2 cellular contexts compared by ENCODE assay signal in the genomic region with DNA sequence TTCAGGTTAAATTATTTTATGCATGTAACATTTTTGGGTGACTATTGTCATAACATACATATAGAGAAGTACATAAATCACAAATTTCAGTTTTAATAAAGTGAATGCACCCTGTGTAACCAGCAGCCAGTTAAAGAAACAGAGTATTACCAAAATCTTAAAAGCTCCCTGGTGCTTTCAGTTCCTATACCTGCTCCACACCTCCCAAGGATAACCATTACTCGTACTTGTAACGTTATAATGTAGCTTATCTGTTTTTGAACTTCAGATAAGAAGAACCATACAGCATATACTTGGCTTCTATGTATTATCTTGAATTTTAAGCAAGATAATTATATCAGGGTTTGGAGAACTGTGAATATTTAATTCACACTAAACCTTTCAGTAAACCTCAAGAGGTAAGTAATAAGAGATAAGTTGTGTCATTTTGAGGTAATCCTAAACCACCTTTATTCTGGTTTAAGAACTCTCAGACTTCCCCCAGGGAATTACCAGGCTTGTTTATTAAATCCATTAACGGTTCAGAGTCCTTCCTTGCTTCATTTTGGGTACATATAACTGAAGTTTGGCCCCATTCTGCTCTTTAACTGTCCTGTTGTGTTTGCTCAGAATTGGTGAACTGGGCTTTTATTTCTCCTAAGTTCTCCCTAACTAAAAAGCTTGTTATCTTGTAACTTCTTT.
TF ChIP-seq lines count a peak whose summit lies in the region.

No MANE protein-coding gene starts in this region.

TF ChIP-seq in A549, 52 proteins besides CTCF, POLR2A, EP300 and RAD21:
- TF ChIP-seq ZNF302 (CRISPR knock-in tag; IDR thresholded peaks at IDR 0.05), result no peak
- TF ChIP-seq ESRRA (IDR thresholded peaks at IDR 0.05; ENCODE audit: borderline replicate concordance, low read length), result no peak
- no peak for TF ChIP-seq KDM5A (IDR thresholded peaks at IDR 0.05)
- TF ChIP-seq RFX5 (IDR thresholded peaks at IDR 0.05), result no peak
- TF ChIP-seq EHMT2 (IDR thresholded peaks at IDR 0.05; ENCODE audit: low read depth), result no peak
- TF ChIP-seq, protein P1, sequence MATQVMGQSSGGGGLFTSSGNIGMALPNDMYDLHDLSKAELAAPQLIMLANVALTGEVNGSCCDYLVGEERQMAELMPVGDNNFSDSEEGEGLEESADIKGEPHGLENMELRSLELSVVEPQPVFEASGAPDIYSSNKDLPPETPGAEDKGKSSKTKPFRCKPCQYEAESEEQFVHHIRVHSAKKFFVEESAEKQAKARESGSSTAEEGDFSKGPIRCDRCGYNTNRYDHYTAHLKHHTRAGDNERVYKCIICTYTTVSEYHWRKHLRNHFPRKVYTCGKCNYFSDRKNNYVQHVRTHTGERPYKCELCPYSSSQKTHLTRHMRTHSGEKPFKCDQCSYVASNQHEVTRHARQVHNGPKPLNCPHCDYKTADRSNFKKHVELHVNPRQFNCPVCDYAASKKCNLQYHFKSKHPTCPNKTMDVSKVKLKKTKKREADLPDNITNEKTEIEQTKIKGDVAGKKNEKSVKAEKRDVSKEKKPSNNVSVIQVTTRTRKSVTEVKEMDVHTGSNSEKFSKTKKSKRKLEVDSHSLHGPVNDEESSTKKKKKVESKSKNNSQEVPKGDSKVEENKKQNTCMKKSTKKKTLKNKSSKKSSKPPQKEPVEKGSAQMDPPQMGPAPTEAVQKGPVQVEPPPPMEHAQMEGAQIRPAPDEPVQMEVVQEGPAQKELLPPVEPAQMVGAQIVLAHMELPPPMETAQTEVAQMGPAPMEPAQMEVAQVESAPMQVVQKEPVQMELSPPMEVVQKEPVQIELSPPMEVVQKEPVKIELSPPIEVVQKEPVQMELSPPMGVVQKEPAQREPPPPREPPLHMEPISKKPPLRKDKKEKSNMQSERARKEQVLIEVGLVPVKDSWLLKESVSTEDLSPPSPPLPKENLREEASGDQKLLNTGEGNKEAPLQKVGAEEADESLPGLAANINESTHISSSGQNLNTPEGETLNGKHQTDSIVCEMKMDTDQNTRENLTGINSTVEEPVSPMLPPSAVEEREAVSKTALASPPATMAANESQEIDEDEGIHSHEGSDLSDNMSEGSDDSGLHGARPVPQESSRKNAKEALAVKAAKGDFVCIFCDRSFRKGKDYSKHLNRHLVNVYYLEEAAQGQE (IDR thresholded peaks at IDR 0.05), result no peak
- no peak for TF ChIP-seq ZSCAN20 (CRISPR knock-in tag; IDR thresholded peaks at IDR 0.05)
- no peak for TF ChIP-seq FOXS1 (CRISPR knock-in tag; IDR thresholded peaks at IDR 0.05)
- no peak for TF ChIP-seq POLR2AphosphoS2 (conservative IDR thresholded peaks at IDR 0.05; ENCODE audit: low read length)
- no peak for TF ChIP-seq EHF (CRISPR knock-in tag; IDR thresholded peaks at IDR 0.05)
- no peak for TF ChIP-seq NPAS2 (CRISPR knock-in tag; IDR thresholded peaks at IDR 0.05; ENCODE audit: borderline replicate concordance)
- TF ChIP-seq SMC3 (IDR thresholded peaks at IDR 0.05), result no peak
- TF ChIP-seq SREBF2 (IDR thresholded peaks at IDR 0.05), result no peak

TF ChIP-seq in HepG2, 621 proteins besides CTCF, POLR2A, EP300 and RAD21 (continues in another document):
- TF ChIP-seq MED1 (CRISPR knock-in tag; IDR thresholded peaks at IDR 0.05) (no peak), NR2F6 (IDR thresholded peaks at IDR 0.05) (no peak), NR2F6 (CRISPR knock-in tag; IDR thresholded peaks at IDR 0.05) (peak; percentile 23; the same call in 1 of the 2 replicates), CEBPB (IDR thresholded peaks at IDR 0.05; ENCODE audit: borderline replicate concordance, low read depth, low read length) (peak; percentile 41; the same call in 1 of the 2 replicates), SOX6 (IDR thresholded peaks at IDR 0.05) (no peak), SOX6 (CRISPR knock-in tag; IDR thresholded peaks at IDR 0.05) (peak; percentile 43; the same call in 1 of the 2 replicates), EHMT2 (IDR thresholded peaks at IDR 0.05; ENCODE audit: borderline replicate concordance, low read depth, low read length) (0 out of 2 replicates have a peak, but pooled peaks have one; percentile 40), FOXJ3 (CRISPR knock-in tag; IDR thresholded peaks at IDR 0.05; ENCODE audit: borderline replicate concordance) (peak; percentile 57; the same call in 1 of the 2 replicates), CEBPG (CRISPR knock-in tag; IDR thresholded peaks at IDR 0.05) (peak; percentile 68), ZNF775 (CRISPR knock-in tag; IDR thresholded peaks at IDR 0.05; ENCODE audit: borderline replicate concordance) (peak; percentile 99), GATAD2A (CRISPR knock-in tag; IDR thresholded peaks at IDR 0.05) (peak; percentile 55), SOX5 (CRISPR knock-in tag; IDR thresholded peaks at IDR 0.05; ENCODE audit: borderline replicate concordance) (peak; percentile 48), NCOA2 (CRISPR knock-in tag; IDR thresholded peaks at IDR 0.05) (0 out of 2 replicates have a peak, but pooled peaks have one; percentile 25), ELF3 (CRISPR knock-in tag; IDR thresholded peaks at IDR 0.05) (peak; percentile 37; the same call in 1 of the 2 replicates), HDAC2 (CRISPR knock-in tag; IDR thresholded peaks at IDR 0.05) (peak; percentile 56; the same call in 1 of the 2 replicates), RXRB (CRISPR knock-in tag; IDR thresholded peaks at IDR 0.05; ENCODE audit: borderline replicate concordance) (peak; percentile 52; the same call in 1 of the 2 replicates), KDM6A (CRISPR knock-in tag; IDR thresholded peaks at IDR 0.05; ENCODE audit: low read depth) (peak; percentile 60), SIX1 (CRISPR knock-in tag; IDR thresholded peaks at IDR 0.05; ENCODE audit: borderline replicate concordance) (peak; percentile 60; the same call in 1 of the 2 replicates), LCORL (IDR thresholded peaks at IDR 0.05) (0 out of 2 replicates have a peak, but pooled peaks have one; percentile 19), LCORL (CRISPR knock-in tag; IDR thresholded peaks at IDR 0.05) (peak; percentile 85), DPF2 (CRISPR knock-in tag; IDR thresholded peaks at IDR 0.05; ENCODE audit: borderline replicate concordance, low read depth) (peak; percentile 63), RCOR2 (CRISPR knock-in tag; IDR thresholded peaks at IDR 0.05) (0 out of 2 replicates have a peak, but pooled peaks have one; percentile 15), FOXK1 (CRISPR knock-in tag; IDR thresholded peaks at IDR 0.05; ENCODE audit: borderline replicate concordance, low read depth) (peak; percentile 29; the same call in 1 of the 2 replicates), ZNF720 (CRISPR knock-in tag; IDR thresholded peaks at IDR 0.05) (no peak)
- TF ChIP-seq, protein P2, sequence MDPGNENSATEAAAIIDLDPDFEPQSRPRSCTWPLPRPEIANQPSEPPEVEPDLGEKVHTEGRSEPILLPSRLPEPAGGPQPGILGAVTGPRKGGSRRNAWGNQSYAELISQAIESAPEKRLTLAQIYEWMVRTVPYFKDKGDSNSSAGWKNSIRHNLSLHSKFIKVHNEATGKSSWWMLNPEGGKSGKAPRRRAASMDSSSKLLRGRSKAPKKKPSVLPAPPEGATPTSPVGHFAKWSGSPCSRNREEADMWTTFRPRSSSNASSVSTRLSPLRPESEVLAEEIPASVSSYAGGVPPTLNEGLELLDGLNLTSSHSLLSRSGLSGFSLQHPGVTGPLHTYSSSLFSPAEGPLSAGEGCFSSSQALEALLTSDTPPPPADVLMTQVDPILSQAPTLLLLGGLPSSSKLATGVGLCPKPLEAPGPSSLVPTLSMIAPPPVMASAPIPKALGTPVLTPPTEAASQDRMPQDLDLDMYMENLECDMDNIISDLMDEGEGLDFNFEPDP (CRISPR knock-in tag; conservative IDR thresholded peaks at IDR 0.05), result no peak
- TF ChIP-seq, protein P3, sequence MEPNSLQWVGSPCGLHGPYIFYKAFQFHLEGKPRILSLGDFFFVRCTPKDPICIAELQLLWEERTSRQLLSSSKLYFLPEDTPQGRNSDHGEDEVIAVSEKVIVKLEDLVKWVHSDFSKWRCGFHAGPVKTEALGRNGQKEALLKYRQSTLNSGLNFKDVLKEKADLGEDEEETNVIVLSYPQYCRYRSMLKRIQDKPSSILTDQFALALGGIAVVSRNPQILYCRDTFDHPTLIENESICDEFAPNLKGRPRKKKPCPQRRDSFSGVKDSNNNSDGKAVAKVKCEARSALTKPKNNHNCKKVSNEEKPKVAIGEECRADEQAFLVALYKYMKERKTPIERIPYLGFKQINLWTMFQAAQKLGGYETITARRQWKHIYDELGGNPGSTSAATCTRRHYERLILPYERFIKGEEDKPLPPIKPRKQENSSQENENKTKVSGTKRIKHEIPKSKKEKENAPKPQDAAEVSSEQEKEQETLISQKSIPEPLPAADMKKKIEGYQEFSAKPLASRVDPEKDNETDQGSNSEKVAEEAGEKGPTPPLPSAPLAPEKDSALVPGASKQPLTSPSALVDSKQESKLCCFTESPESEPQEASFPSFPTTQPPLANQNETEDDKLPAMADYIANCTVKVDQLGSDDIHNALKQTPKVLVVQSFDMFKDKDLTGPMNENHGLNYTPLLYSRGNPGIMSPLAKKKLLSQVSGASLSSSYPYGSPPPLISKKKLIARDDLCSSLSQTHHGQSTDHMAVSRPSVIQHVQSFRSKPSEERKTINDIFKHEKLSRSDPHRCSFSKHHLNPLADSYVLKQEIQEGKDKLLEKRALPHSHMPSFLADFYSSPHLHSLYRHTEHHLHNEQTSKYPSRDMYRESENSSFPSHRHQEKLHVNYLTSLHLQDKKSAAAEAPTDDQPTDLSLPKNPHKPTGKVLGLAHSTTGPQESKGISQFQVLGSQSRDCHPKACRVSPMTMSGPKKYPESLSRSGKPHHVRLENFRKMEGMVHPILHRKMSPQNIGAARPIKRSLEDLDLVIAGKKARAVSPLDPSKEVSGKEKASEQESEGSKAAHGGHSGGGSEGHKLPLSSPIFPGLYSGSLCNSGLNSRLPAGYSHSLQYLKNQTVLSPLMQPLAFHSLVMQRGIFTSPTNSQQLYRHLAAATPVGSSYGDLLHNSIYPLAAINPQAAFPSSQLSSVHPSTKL (CRISPR knock-in tag; IDR thresholded peaks at IDR 0.05), result 0 out of 2 replicates have a peak, but pooled peaks have one; percentile 55
- TF ChIP-seq, protein P4, sequence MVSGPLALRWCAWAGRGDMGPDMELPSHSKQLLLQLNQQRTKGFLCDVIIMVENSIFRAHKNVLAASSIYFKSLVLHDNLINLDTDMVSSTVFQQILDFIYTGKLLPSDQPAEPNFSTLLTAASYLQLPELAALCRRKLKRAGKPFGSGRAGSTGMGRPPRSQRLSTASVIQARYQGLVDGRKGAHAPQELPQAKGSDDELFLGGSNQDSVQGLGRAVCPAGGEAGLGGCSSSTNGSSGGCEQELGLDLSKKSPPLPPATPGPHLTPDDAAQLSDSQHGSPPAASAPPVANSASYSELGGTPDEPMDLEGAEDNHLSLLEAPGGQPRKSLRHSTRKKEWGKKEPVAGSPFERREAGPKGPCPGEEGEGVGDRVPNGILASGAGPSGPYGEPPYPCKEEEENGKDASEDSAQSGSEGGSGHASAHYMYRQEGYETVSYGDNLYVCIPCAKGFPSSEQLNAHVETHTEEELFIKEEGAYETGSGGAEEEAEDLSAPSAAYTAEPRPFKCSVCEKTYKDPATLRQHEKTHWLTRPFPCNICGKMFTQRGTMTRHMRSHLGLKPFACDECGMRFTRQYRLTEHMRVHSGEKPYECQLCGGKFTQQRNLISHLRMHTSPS (CRISPR knock-in tag; IDR thresholded peaks at IDR 0.05; ENCODE audit: low read depth), result no peak
- TF ChIP-seq, protein P5, sequence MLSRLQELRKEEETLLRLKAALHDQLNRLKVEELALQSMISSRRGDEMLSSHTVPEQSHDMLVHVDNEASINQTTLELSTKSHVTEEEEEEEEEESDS (CRISPR knock-in tag; IDR thresholded peaks at IDR 0.05; ENCODE audit: borderline replicate concordance), result 0 out of 2 replicates have a peak, but pooled peaks have one; percentile 30
- TF ChIP-seq, protein P6, sequence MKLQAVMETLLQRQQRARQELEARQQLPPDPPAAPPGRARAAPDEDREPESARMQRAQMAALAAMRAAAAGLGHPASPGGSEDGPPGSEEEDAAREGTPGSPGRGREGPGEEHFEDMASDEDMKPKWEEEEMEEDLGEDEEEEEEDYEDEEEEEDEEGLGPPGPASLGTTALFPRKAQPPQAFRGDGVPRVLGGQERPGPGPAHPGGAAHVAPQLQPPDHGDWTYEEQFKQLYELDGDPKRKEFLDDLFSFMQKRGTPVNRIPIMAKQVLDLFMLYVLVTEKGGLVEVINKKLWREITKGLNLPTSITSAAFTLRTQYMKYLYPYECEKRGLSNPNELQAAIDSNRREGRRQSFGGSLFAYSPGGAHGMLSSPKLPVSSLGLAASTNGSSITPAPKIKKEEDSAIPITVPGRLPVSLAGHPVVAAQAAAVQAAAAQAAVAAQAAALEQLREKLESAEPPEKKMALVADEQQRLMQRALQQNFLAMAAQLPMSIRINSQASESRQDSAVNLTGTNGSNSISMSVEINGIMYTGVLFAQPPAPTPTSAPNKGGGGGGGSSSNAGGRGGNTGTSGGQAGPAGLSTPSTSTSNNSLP (IDR thresholded peaks at IDR 0.05; ENCODE audit: low read depth, low read length), result peak; percentile 78
- TF ChIP-seq, protein P7, sequence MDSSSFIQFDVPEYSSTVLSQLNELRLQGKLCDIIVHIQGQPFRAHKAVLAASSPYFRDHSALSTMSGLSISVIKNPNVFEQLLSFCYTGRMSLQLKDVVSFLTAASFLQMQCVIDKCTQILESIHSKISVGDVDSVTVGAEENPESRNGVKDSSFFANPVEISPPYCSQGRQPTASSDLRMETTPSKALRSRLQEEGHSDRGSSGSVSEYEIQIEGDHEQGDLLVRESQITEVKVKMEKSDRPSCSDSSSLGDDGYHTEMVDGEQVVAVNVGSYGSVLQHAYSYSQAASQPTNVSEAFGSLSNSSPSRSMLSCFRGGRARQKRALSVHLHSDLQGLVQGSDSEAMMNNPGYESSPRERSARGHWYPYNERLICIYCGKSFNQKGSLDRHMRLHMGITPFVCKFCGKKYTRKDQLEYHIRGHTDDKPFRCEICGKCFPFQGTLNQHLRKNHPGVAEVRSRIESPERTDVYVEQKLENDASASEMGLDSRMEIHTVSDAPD (CRISPR knock-in tag; IDR thresholded peaks at IDR 0.05), result 0 out of 2 replicates have a peak, but pooled peaks have one; percentile 27
- TF ChIP-seq, protein P1 (IDR thresholded peaks at IDR 0.05; ENCODE audit: borderline replicate concordance in 1 of 2, low read depth in 1 of 2, low read length in 2 of 2), result 0 out of 4 replicates have a peak, but pooled peaks of 1 of the 2 experiments have one; percentile 22
